ENCODE assay signal across 25 cellular contexts in genomic region chr5:16487448-16487847, GRCh38.
"Had no signal": no experiment of that assay in that cellular context is flagged by ENCODE, and none has a peak within 500 bp of the region (broad histone marks: within the 10 kb centered on the region; RNA-seq: fewer than 3 reads in every experiment).

No MANE protein-coding gene starts in this region.

- H3K4me1 ChIP-seq: thyroid gland had no signal

- H3K27me3 ChIP-seq: brain microvascular endothelial cell, dorsolateral prefrontal cortex, esophagus squamous epithelium, gastroesophageal sphincter, thyroid gland had no signal

- H3K4me1 Mint-ChIP-seq: endodermal cell, WTC11 had no signal

- ATAC-seq: gastroesophageal sphincter; SK-N-SH treated with all-trans-retinoic acid at 6 μM for 48 hours; stimulated activated naive CD8-positive, alpha-beta T cell treated with anti-CD3 and anti-CD28 coated beads, Interleukin-15, Interleukin-2, amounts not matched to agents 100 U/mL and 50 U/mL, for 24 hours; WTC11 had no signal

- H3K4me3 Mint-ChIP-seq: activated naive CD4-positive, alpha-beta T cell treated with anti-CD3 and anti-CD28 coated beads, Interleukin-2, amount 10 ng/mL, durations not matched to agents 7 days and 5 days; endodermal cell; mesothelial cell of epicardium; WTC11 had no signal

- H3K36me3 Mint-ChIP-seq: mesothelial cell of epicardium, WTC11 had no signal

- H3K9me3 Mint-ChIP-seq: activated naive CD4-positive, alpha-beta T cell treated with anti-CD3 and anti-CD28 coated beads, Interleukin-2, amount 10 ng/mL, durations not matched to agents 7 days and 5 days; endodermal cell; mesothelial cell of epicardium; WTC11 had no signal

- H3K27me3 Mint-ChIP-seq: activated naive CD4-positive, alpha-beta T cell treated with anti-CD3 and anti-CD28 coated beads, Interleukin-2, amount 10 ng/mL, durations not matched to agents 7 days and 5 days had no signal

- H3K9me3 ChIP-seq: esophagus squamous epithelium, gastroesophageal sphincter, thyroid gland had no signal

- H3K36me3 ChIP-seq: brain microvascular endothelial cell, esophagus squamous epithelium, gastroesophageal sphincter, thyroid gland had no signal

- H3K4me3 ChIP-seq: dorsolateral prefrontal cortex, esophagus squamous epithelium, gastroesophageal sphincter, thyroid gland had no signal

- H3K27ac Mint-ChIP-seq: activated naive CD4-positive, alpha-beta T cell treated with anti-CD3 and anti-CD28 coated beads, Interleukin-2, amount 10 ng/mL, durations not matched to agents 7 days and 5 days; endodermal cell; mesothelial cell of epicardium; WTC11 had no signal

- DNase-seq: activated CD4-positive, alpha-beta T cell treated with anti-CD3 and anti-CD28 coated beads, Interleukin-2, amount 50 U/mL, for 4 hours; activated CD8-positive, alpha-beta memory T cell treated with anti-CD3 and anti-CD28 coated beads, Interleukin-2, amount 50 U/mL, for 48 hours; activated effector memory CD4-positive, alpha-beta T cell treated with Interleukin-2 at 50 U/mL for 16 hours; activated naive CD4-positive, alpha-beta T cell treated with anti-CD3 and anti-CD28 coated beads, Interleukin-2, amount 10 ng/mL, durations not matched to agents 7 days and 5 days; activated T-cell treated with anti-CD3 and anti-CD28 coated beads, Interleukin-2, amount 50 U/mL, for 48 hours; aorta; brain microvascular endothelial cell; central memory CD4-positive, alpha-beta T cell; dorsolateral prefrontal cortex; endodermal cell; esophagus squamous epithelium; head of caudate nucleus; islet precursor cell; nucleus accumbens; retina; stimulated activated CD4-positive, alpha-beta T cell treated with anti-CD3 and anti-CD28 coated beads, Interleukin-4, amount 100 ng/mL, for 24 hours; stimulated activated naive CD8-positive, alpha-beta T cell treated with anti-CD3 and anti-CD28 coated beads, Interleukin-15, Interleukin-2, amounts not matched to agents 100 U/mL and 50 U/mL, for 24 hours; substantia nigra; T-helper 1 cell; T-helper 9 cell; thyroid gland had no signal

- H3K27ac ChIP-seq: brain microvascular endothelial cell, esophagus squamous epithelium, gastroesophageal sphincter, thyroid gland had no signal
